Comparison of ENCODE assay signal across 1 cellular context in the genomic region with DNA sequence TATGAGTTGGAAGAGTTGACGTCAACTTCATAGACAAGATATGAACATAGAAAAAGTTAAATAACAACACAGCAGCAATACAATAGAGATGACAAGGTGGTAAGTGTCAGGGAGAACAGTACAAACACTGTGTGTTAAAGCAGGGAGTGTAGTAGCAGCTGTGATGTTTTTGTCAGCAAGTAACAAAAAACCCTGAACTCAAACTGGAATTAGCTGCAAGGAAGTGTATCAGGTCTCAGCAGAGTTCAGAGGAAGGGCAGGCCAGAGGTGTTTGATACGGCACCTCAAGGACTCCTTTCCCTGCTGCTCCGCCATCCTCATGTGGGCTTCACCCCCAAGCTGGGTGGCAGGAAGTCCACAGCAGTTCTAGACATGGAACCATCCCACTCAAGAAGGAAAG.
TF ChIP-seq lines count a peak whose summit lies in the region.

No MANE protein-coding gene starts in this region.

TF ChIP-seq in IMR-90, 13 proteins besides CTCF, POLR2A, EP300 and RAD21:
- TF ChIP-seq CHD1 (IDR thresholded peaks at IDR 0.05; ENCODE audit: low read depth, low read length): no peak
- no peak for TF ChIP-seq USF2 (IDR thresholded peaks at IDR 0.05; ENCODE audit: low read depth, low read length)
- TF ChIP-seq BHLHE40 (IDR thresholded peaks at IDR 0.05; ENCODE audit: low read depth, low read length): no peak
- TF ChIP-seq RCOR1 (IDR thresholded peaks at IDR 0.05; ENCODE audit: insufficient replicate concordance, low read length): no peak
- TF ChIP-seq CEBPB (IDR thresholded peaks at IDR 0.05; ENCODE audit: low read depth, low read length): no peak
TF ChIP-seq in IMR-90: peak in this region for 0.
